ENCODE assay signal across 27 cellular contexts in the genomic region with DNA sequence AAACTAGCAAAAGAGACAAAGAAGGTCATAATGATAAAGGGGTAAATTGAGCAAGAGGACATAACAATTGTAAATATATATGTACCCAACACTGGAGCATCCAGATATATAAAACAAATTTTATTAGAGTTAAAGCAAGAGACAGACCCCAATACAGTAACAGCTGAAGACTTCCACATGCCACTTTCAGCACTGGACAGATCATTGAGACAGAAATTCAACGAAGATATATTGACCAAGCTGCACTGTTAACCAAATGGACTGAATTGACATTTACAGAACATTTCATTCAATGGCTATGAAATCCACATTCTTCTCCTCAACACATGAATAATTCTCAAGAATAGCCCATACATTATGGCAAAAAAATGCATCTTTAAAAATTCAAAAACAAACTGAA.
DNase-seq lines count a peak whose midpoint lies in the region; ATAC-seq, FAIRE-seq and TF ChIP-seq lines count a peak whose summit lies in the region.
"Had no signal": no experiment of that assay in that cellular context is flagged by ENCODE, and none has a peak within 500 bp of the region (broad histone marks: within the 10 kb centered on the region; RNA-seq: fewer than 3 reads in every experiment).

No MANE protein-coding gene starts in this region.

- WGBS in HepG2 (ENCODE audit: low lambda C conversion rate): 10% methylated on average over 1 of the region's 1 CpG
- WGBS in right lobe of liver (ENCODE audit: insufficient coverage, low coverage, low lambda C conversion rate, missing lambda C conversion rate): 35% methylated on average over 1 of the region's 1 CpG

- CTCF ChIA-PET in HepG2 (lab: Yijun Ruan, JAX; ENCODE audit: low intra/inter-chr PET ratio, low total read pairs) (no interaction called here), HEK293 (lab: Yijun Ruan, JAX) (no interaction called here)

- POLR2A ChIA-PET in HepG2 (lab: Yijun Ruan, JAX): no interaction called here
- POLR2A ChIA-PET in HEK293 (lab: Yijun Ruan, JAX): no interaction called here

- H3K9ac ChIP-seq in HepG2 (ENCODE audit: insufficient read depth, low read depth, low read length): no peak overlapping the region
- H3K9ac ChIP-seq: BLaER1 had no signal

- no peak for DNase-seq in HepG2 (ENCODE audit: low spot score)
- DNase-seq in right lobe of liver: no peak
- no peak for DNase-seq in stimulated activated CD4-positive, alpha-beta T cell treated with anti-CD3 and anti-CD28 coated beads, Interleukin-12 subunit alpha, Interleukin-12 subunit beta, amount 100 ng/mL, for 4 hours
- no peak for DNase-seq in OCI-M1 (lab: John Stamatoyannopoulos, UW)
- DNase-seq in GM19240 (ENCODE audit: insufficient read length, low spot score): no peak
- DNase-seq: ACHN; BE2C; C1 segment of cervical spinal cord; CD4-positive, alpha-beta memory T cell; CD4-positive, CD25-positive, alpha-beta regulatory T cell; CD8-positive, alpha-beta memory T cell; COR-L47; DMS 273 treated with DMSO at 0.1 percent for 48 hours; DMS153; DMS53; DMS79; DND-41; EL; GDM1 had no signal

- no peaks in the 10 kb centered on the region for H3K9me3 ChIP-seq in HepG2 (ENCODE audit: low read length)
- no peaks in the 10 kb centered on the region for H3K9me3 ChIP-seq in right lobe of liver
- no peaks in the 10 kb centered on the region for H3K9me3 ChIP-seq in HEK293 (ENCODE audit: control insufficient read depth, insufficient read depth, low read depth, low read length)
- H3K9me3 ChIP-seq: BE2C, BLaER1 had no signal

- H3K36me3 ChIP-seq in HepG2 (replicated peaks in 1 of 2; ENCODE audit: control insufficient read depth in 1 of 2, insufficient read depth in 2 of 2, low read length in 2 of 2) (no peaks in the 10 kb centered on the region; a peak in 1 of 5 replicates), right lobe of liver (no peaks in the 10 kb centered on the region), HEK293 (ENCODE audit: control insufficient read depth in 2 of 2, insufficient read depth in 1 of 2, low read length in 2 of 2) (no peaks in the 10 kb centered on the region)
- H3K36me3 ChIP-seq: BE2C, BLaER1 had no signal

- no peaks in the 10 kb centered on the region for H3K4me1 ChIP-seq in HepG2 (ENCODE audit: insufficient read depth, low read length)
- no peaks in the 10 kb centered on the region for H3K4me1 ChIP-seq in right lobe of liver
- no peaks in the 10 kb centered on the region for H3K4me1 ChIP-seq in HEK293 (ENCODE audit: control insufficient read depth, insufficient read depth, low read length)
- H3K4me1 ChIP-seq: BE2C, BLaER1 had no signal

- TF ChIP-seq POLR2A in HepG2 (IDR thresholded peaks at IDR 0.05; ENCODE audit: insufficient read depth in 1 of 2, low read depth in 2 of 2, low read length in 2 of 2) (no peak), right lobe of liver (IDR thresholded peaks at IDR 0.05) (no peak)

- no peak for TF ChIP-seq EP300 in HepG2 (IDR thresholded peaks at IDR 0.05; ENCODE audit: low read depth in 2 of 2, low read length in 2 of 2)
- no peak for TF ChIP-seq EP300 in HepG2 (CRISPR knock-in tag; IDR thresholded peaks at IDR 0.05; ENCODE audit: borderline replicate concordance)

- TF ChIP-seq RAD21 in HepG2 (CRISPR knock-in tag; IDR thresholded peaks at IDR 0.05): no peak

- H3K79me2 ChIP-seq in HepG2 (ENCODE audit: insufficient read depth, low read length): no peaks in the 10 kb centered on the region

- intact Hi-C loops in HepG2 (cut with micrococcal nuclease; ENCODE audit: unreplicated experiment) (no loop called here), right lobe of liver (cut with DNase I) (no loop called here)

- H3K4me3 ChIP-seq in HepG2 (replicated peaks in 1 of 3; ENCODE audit: insufficient read depth in 1 of 3, low read depth in 2 of 3, low read length in 3 of 3) (no peak overlapping the region), right lobe of liver (no peak overlapping the region), HEK293 (ENCODE audit: low read depth, low read length) (no peak overlapping the region)
- H3K4me3 ChIP-seq: BLaER1, GM12878 had no signal

- TF ChIP-seq CTCF in HepG2 (CRISPR knock-in tag; IDR thresholded peaks at IDR 0.05): no peak
- no peak for TF ChIP-seq CTCF in right lobe of liver (IDR thresholded peaks at IDR 0.05)
- TF ChIP-seq CTCF in HEK293 (tag by site-specific recombination; IDR thresholded peaks at IDR 0.05): no peak

- in situ Hi-C loops in HepG2 (cut with HindIII; ENCODE audit: extremely low pct_ligation_motif_present, low pct_unique_long_range_greater_than_20kb): no loop called here

- no peak for FAIRE-seq in HepG2 (lab: Jason Lieb, UNC)
- FAIRE-seq: GM12878, GM12892, GM18507, GM19239 had no signal

- ATAC-seq in HepG2: no peak
- ATAC-seq in right lobe of liver: no peak
- ATAC-seq: GM12878 had no signal

- H3K27me3 ChIP-seq in HepG2 (ENCODE audit: control insufficient read depth in 1 of 2, insufficient read depth in 2 of 2, low read length in 2 of 2) (no peaks in the 10 kb centered on the region), right lobe of liver (no peaks in the 10 kb centered on the region)
- H3K27me3 ChIP-seq: BE2C, BLaER1 had no signal

- H3K27ac ChIP-seq in HepG2 (ENCODE audit: extremely low read length, insufficient read depth, low read length) (no peak overlapping the region), right lobe of liver (no peak overlapping the region), HEK293 (ENCODE audit: extremely low read depth, low read depth, low read length) (no peak overlapping the region)
- H3K27ac ChIP-seq: 22Rv1, BLaER1 had no signal

- no peak overlapping the region for H3K4me2 ChIP-seq in HepG2 (ENCODE audit: low read depth, low read length)
- H3K4me2 ChIP-seq: BLaER1 had no signal

- no TSS peak for BruUV-seq in HepG2 (replicated peaks; lab: Mats Ljungman, UMichigan)

- no peak overlapping the region for H2AFZ ChIP-seq in HepG2 (ENCODE audit: low read length)

- peaks cover 27% of the 10 kb centered on the region for H4K20me1 ChIP-seq in HepG2 (ENCODE audit: insufficient read depth, low read length)
- H4K20me1 ChIP-seq: BLaER1 had no signal

TF ChIP-seq in HEK293, 187 proteins besides CTCF, POLR2A, EP300 and RAD21:
- TF ChIP-seq ZNF169 (tag by site-specific recombination; IDR thresholded peaks at IDR 0.05): no peak
- TF ChIP-seq, protein P1, sequence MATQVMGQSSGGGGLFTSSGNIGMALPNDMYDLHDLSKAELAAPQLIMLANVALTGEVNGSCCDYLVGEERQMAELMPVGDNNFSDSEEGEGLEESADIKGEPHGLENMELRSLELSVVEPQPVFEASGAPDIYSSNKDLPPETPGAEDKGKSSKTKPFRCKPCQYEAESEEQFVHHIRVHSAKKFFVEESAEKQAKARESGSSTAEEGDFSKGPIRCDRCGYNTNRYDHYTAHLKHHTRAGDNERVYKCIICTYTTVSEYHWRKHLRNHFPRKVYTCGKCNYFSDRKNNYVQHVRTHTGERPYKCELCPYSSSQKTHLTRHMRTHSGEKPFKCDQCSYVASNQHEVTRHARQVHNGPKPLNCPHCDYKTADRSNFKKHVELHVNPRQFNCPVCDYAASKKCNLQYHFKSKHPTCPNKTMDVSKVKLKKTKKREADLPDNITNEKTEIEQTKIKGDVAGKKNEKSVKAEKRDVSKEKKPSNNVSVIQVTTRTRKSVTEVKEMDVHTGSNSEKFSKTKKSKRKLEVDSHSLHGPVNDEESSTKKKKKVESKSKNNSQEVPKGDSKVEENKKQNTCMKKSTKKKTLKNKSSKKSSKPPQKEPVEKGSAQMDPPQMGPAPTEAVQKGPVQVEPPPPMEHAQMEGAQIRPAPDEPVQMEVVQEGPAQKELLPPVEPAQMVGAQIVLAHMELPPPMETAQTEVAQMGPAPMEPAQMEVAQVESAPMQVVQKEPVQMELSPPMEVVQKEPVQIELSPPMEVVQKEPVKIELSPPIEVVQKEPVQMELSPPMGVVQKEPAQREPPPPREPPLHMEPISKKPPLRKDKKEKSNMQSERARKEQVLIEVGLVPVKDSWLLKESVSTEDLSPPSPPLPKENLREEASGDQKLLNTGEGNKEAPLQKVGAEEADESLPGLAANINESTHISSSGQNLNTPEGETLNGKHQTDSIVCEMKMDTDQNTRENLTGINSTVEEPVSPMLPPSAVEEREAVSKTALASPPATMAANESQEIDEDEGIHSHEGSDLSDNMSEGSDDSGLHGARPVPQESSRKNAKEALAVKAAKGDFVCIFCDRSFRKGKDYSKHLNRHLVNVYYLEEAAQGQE (tag by site-specific recombination; IDR thresholded peaks at IDR 0.05): peak; percentile 60

TF ChIP-seq in PFSK-1, 5 proteins besides CTCF, POLR2A, EP300 and RAD21:
- TF ChIP-seq, protein P1 (IDR thresholded peaks at IDR 0.05; ENCODE audit: insufficient read depth in 1 of 2, low read depth in 2 of 2, low read length in 2 of 2): peak; percentile 60 to 86; a peak in 3 of 4 replicates
- TF ChIP-seq SIN3A (IDR thresholded peaks at IDR 0.05; ENCODE audit: borderline replicate concordance, insufficient read depth, low read length): no peak
